Comparison of ENCODE assay signal across 9 cellular contexts in genomic region chr14:89185919-89186849, GRCh38.
A peak's percentile ranks its signal among the peaks of the same experiment; 100 is the strongest.
DNase-seq lines count a peak whose midpoint lies in the region; ATAC-seq and TF ChIP-seq lines count a peak whose summit lies in the region.
"Had no signal": no experiment of that assay in that cellular context is flagged by ENCODE, and none has a peak within 500 bp of the region (broad histone marks: within the 10 kb centered on the region; RNA-seq: fewer than 3 reads in every experiment).

No MANE protein-coding gene starts in this region.

- DNase-seq in SIG-M5 treated with dmso at 0.1 percent for 504 hours (lab: John Stamatoyannopoulos, UW; ENCODE audit: unreplicated experiment), result peak; percentile 35
- no peak for DNase-seq in SIG-M5 (lab: John Stamatoyannopoulos, UW)
- DNase-seq in T1000 (lab: John Stamatoyannopoulos, UW), result peak; percentile 64
- DNase-seq in cardiac muscle cell (ENCODE audit: low read depth in 1 of 2, low spot score in 1 of 2), result peak; percentile 41 to 43
- DNase-seq in suprapubic skin (ENCODE audit: low spot score in 2 of 2), result no peak
- DNase-seq in coronary artery (ENCODE audit: low spot score), result no peak
- DNase-seq: AML-193 had no signal

- H3K36me3 ChIP-seq in cardiac muscle cell (no peaks in the 10 kb centered on the region), suprapubic skin (peaks cover 4% of the 10 kb centered on the region)

- no peak overlapping the region for H3K4me3 ChIP-seq in cardiac muscle cell
- H3K4me3 ChIP-seq in suprapubic skin, result no peak overlapping the region
- H3K4me3 ChIP-seq in coronary artery, result no peak overlapping the region

- H3K4me1 ChIP-seq in cardiac muscle cell (ENCODE audit: low read depth), result peaks cover 25% of the 10 kb centered on the region
- H3K4me1 ChIP-seq in suprapubic skin, result peaks cover 43% of the 10 kb centered on the region

- TF ChIP-seq EP300 in suprapubic skin (IDR thresholded peaks at IDR 0.05), result no peak

- H3K27ac ChIP-seq in cardiac muscle cell (peak overlapping the region; percentile 89), suprapubic skin (peak overlapping the region; percentile 79), coronary artery (no peak overlapping the region)

- TF ChIP-seq CTCF in cardiac muscle cell (IDR thresholded peaks at IDR 0.05; ENCODE audit: low read depth, low read length) (no peak), suprapubic skin (IDR thresholded peaks at IDR 0.05) (no peak), coronary artery (IDR thresholded peaks at IDR 0.05) (no peak)

- no peak for TF ChIP-seq POLR2A in suprapubic skin (IDR thresholded peaks at IDR 0.05)

- H3K9me3 ChIP-seq in cardiac muscle cell (ENCODE audit: low read depth), result no peaks in the 10 kb centered on the region
- no peaks in the 10 kb centered on the region for H3K9me3 ChIP-seq in suprapubic skin

- H3K27me3 ChIP-seq in cardiac muscle cell (no peaks in the 10 kb centered on the region), suprapubic skin (no peaks in the 10 kb centered on the region)

- ATAC-seq in HG03108 (IDR thresholded peaks at IDR 0.05; ENCODE audit: unreplicated experiment), result no peak
- ATAC-seq in GM18520 (IDR thresholded peaks at IDR 0.05; ENCODE audit: unreplicated experiment), result no peak

- 58% methylated on average over 12 of the region's 13 CpGs for WGBS in suprapubic skin

Comparison
In these comparisons a context has a peak if more than half of its experiments do, and no peak if none do; other contexts are left out.
1. DNase-seq: peak in SIG-M5 treated with dmso at 0.1 percent for 504 hours (single experiment), T1000 (single experiment) and cardiac muscle cell (2 of 2); none in SIG-M5 (single experiment), suprapubic skin (0 of 2) and coronary artery (single experiment).
2. H3K27ac ChIP-seq: peak in cardiac muscle cell (single experiment) and suprapubic skin (single experiment); none in coronary artery (0 of 2).